In the genomic region with DNA sequence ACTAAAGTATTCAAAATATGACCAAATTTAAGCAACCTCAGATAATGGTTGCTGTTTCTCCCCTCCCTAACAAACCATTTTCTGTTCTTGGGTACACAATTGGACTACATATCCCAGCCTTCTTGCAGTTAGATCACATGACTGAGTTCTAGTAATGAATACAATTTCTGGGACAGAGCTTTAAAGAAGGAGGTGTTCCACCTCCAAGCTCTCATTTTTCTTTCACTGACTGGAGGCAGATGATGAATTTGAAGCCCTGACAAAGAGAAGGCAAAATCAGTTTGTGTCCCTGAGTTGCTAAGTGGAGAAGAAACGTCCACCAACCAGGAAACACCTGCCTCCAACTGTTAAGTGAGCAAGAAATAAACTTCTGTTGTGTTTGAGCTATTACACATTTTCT, we compare ENCODE assay signal across 1 cellular context.
TF ChIP-seq lines count a peak whose summit lies in the region.

No MANE protein-coding gene starts in this region.

TF ChIP-seq in HCT116, 20 proteins besides CTCF, POLR2A, EP300 and RAD21 (continued from another document):
- TF ChIP-seq ATF3 (IDR thresholded peaks at IDR 0.05), result no peak
